Comparison of ENCODE assay signal across 1 cellular context in the genomic region with DNA sequence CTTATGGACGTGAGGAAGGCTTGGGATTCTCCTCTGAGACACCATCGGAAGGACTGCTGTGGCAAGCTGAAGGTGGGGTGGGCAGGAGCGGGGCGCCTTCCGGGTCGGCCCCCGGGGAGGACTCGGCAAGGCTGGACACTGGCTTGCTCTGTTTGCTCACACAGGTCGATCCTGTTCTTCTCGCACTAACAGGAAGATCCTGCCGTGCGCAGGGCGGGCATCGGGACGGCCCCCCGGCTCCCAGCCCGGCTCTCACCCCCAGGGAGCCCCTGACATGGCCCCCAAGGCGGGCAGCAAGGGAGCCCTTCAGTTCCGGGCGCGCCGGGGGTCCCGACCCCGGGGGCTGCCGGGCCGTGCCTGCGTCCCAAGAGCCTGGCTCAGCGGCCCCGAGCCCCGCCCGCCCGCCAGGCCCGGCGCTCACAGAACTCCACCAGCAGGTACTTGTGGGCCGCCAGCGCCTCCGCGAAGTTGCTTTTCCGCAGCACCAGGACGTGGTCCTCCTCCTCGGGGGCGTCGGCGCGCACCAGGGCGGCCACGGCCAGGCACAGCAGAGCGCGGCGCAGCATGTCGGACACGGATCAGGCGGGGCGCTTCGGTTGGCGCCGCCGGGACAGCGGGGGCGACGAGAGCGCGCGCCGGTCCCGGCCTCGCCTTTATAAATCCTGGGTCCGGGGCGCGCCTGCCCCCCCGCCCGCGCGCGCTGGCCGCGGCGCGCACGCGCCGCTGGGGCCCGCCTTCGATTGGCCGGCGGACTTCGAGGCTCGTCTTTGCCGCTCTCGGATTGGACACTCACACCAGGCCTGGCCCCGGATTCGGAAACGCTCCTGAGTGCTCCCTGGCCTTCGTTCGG.
TF ChIP-seq lines count a peak whose summit lies in the region.

Gene P4HB, minus strand, starts transcription at position 630 of the 850 bp plus-strand sequence. Its CDS starts 64 bp downstream, at position 566.

TF ChIP-seq in SK-N-SH, 30 proteins besides CTCF, POLR2A, EP300 and RAD21 (continued from another document):
- 0 out of 2 replicates have a peak, but pooled peaks have one; percentile 45 for TF ChIP-seq SIN3A (IDR thresholded peaks at IDR 0.05; ENCODE audit: borderline replicate concordance, low read depth, low read length)
- no peak for TF ChIP-seq MEF2A (IDR thresholded peaks at IDR 0.05; ENCODE audit: borderline replicate concordance, low read depth)
- TF ChIP-seq TEAD4 (IDR thresholded peaks at IDR 0.05; ENCODE audit: borderline replicate concordance, insufficient read depth) = no peak
TF ChIP-seq in SK-N-SH: peak in this region for 7.
